In the genomic region with DNA sequence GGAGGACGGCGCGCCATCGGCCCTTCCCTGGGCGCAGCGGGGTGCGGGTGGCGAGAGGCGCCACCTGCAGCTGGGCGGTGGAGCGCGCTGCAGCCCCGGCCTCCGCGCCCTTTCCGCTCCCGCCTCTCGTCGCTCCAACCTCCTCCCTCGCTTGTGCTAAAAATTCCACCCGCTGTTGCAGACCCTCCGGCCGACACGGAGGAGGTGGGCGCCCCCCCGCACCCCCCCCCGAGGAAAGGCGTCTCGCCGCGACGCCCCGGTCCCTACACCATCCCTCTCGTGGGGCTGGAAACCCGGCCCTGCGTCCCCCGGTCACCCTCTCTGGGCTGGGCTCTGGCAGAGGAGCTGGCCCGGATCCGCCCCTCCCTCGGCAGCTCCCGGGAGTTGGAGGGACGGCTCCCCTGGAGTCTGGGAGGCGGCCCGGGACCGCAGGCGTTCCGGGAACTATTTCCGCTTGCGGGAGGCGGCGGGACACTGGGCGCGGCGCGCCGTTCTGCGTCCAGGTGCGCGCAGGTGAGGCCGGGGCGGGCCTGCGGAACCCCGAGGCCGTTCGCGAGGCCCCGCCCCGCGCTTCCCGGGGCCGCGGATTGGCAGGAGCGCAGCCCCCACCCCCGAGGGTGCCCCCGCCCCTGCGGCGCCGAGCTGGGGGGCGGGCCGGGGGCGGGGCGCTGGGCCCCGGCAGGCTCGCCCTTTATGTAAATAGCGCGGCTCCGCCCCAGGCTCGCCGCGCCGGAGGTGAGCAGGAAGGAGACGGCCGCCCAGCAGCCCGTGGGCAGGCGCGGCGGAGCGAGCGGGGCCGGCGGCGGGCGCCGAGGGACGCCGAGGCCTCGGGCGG, we compare ENCODE assay signal across 8 cellular contexts. TPM values are rescaled to one million over a fixed set of nuclear protein-coding genes. Genes with fewer than 3 reads are reported as not detected.
DNase-seq lines count a peak whose midpoint lies in the region; ATAC-seq, FAIRE-seq and TF ChIP-seq lines count a peak whose summit lies in the region.

A gene with protein sequence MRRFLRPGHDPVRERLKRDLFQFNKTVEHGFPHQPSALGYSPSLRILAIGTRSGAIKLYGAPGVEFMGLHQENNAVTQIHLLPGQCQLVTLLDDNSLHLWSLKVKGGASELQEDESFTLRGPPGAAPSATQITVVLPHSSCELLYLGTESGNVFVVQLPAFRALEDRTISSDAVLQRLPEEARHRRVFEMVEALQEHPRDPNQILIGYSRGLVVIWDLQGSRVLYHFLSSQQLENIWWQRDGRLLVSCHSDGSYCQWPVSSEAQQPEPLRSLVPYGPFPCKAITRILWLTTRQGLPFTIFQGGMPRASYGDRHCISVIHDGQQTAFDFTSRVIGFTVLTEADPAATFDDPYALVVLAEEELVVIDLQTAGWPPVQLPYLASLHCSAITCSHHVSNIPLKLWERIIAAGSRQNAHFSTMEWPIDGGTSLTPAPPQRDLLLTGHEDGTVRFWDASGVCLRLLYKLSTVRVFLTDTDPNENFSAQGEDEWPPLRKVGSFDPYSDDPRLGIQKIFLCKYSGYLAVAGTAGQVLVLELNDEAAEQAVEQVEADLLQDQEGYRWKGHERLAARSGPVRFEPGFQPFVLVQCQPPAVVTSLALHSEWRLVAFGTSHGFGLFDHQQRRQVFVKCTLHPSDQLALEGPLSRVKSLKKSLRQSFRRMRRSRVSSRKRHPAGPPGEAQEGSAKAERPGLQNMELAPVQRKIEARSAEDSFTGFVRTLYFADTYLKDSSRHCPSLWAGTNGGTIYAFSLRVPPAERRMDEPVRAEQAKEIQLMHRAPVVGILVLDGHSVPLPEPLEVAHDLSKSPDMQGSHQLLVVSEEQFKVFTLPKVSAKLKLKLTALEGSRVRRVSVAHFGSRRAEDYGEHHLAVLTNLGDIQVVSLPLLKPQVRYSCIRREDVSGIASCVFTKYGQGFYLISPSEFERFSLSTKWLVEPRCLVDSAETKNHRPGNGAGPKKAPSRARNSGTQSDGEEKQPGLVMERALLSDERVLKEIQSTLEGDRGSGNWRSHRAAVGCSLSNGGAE (plus strand): TSS at position 727 of the 835 bp plus-strand sequence. CDS start 17,730 bp downstream, outside the sequence.

- intact Hi-C loops in pancreas (cut with DNase I) (loop anchor here in 1 of 3 donors (5.0 kb wide), 1 partner anchor 62 kb away; a partner anchor contains a TSS), transverse colon (cut with DNase I; ENCODE audit: low total_unique reads) (no loop called here)

- H3K4me3 ChIP-seq in LNCaP clone FGC (ENCODE audit: low read depth, low read length) (peak within 1 kb of the TSS; percentile 71), gastroesophageal sphincter (peak within 1 kb of the TSS; percentile 54 to 76), pancreas (peak within 1 kb of the TSS; percentile 41 to 85 (median 66)), transverse colon (peak within 1 kb of the TSS; percentile 65 to 97 (median 76))

- WGBS in gastroesophageal sphincter (ENCODE audit: low coverage in 1 of 2), 2 donors: 20% methylated on average over 2 of the region's 108 CpGs; no CpG with 5 or more reads in 1 of the 2 donors
- 0 to 1% methylated on average over 69 to 108 of the region's 108 CpGs for WGBS in pancreas, 2 donors
- 0 to 2% methylated on average over 12 to 18 of the region's 108 CpGs for WGBS in transverse colon (ENCODE audit: low coverage in 1 of 2), 2 donors

- in situ Hi-C loops in transverse colon (cut with MboI; ENCODE audit: low pct_ligation_motif_present in 1 of 4, low pct_unique_long_range_greater_than_20kb in 1 of 4, low sequenced_read_pairs in 3 of 4): no loop called here

- H3K36me3 ChIP-seq in gastroesophageal sphincter: peaks cover 0 to 22% of the 10 kb centered on the region in 2 donors
- H3K36me3 ChIP-seq in pancreas: peaks cover 0 to 9% (median 0%) of the 10 kb centered on the region in 3 donors
- H3K36me3 ChIP-seq in transverse colon: peaks cover 0 to 5% (median 0%) of the 10 kb centered on the region in 4 donors

- H3K27ac ChIP-seq in gastroesophageal sphincter: peak within 1 kb of the TSS in 3 of 4 donors; percentile 70 to 82 (median 79)
- peak within 1 kb of the TSS; percentile 88 to 89 (median 88) for H3K27ac ChIP-seq in pancreas
- peak within 1 kb of the TSS; percentile 87 to 96 (median 92) for H3K27ac ChIP-seq in transverse colon

- ATAC-seq in GM21723 (IDR thresholded peaks at IDR 0.05; ENCODE audit: unreplicated experiment): peak; percentile 82
- peak; percentile 87 for ATAC-seq in gastroesophageal sphincter
- ATAC-seq in pancreas: peak; percentile 85 to 93 (median 89)

- no peak for TF ChIP-seq EP300 in gastroesophageal sphincter (IDR thresholded peaks at IDR 0.05)
- TF ChIP-seq EP300 in transverse colon (IDR thresholded peaks at IDR 0.05; ENCODE audit: low read depth): no peak

- peak; percentile 77 for TF ChIP-seq CTCF in LNCaP clone FGC (IDR thresholded peaks at IDR 0.05; ENCODE audit: control insufficient read depth, extremely low read depth, insufficient read depth)
- peak in 3 of 4 experiments; percentile 38 to 74 (median 41) for TF ChIP-seq CTCF in gastroesophageal sphincter (IDR thresholded peaks at IDR 0.05)
- peak; percentile 11 to 24 (median 16) for TF ChIP-seq CTCF in pancreas (IDR thresholded peaks at IDR 0.05)
- peak; percentile 26 to 68 (median 47) for TF ChIP-seq CTCF in transverse colon (IDR thresholded peaks at IDR 0.05)

- no peak for FAIRE-seq in pancreas (lab: Jason Lieb, UNC)

- no peaks in the 10 kb centered on the region for H3K27me3 ChIP-seq in gastroesophageal sphincter
- H3K27me3 ChIP-seq in pancreas: no peaks in the 10 kb centered on the region
- H3K27me3 ChIP-seq in transverse colon: no peaks in the 10 kb centered on the region

- H3K4me1 ChIP-seq in gastroesophageal sphincter (peaks cover 0 to 26% (median 7%) of the 10 kb centered on the region in 3 donors), pancreas (peaks cover 7 to 11% (median 8%) of the 10 kb centered on the region in 3 donors), transverse colon (peaks cover 0 to 38% (median 20%) of the 10 kb centered on the region in 4 donors)

- H3K9me3 ChIP-seq in gastroesophageal sphincter: no peaks in the 10 kb centered on the region
- no peaks in the 10 kb centered on the region for H3K9me3 ChIP-seq in pancreas
- no peaks in the 10 kb centered on the region for H3K9me3 ChIP-seq in transverse colon

- TF ChIP-seq POLR2A in Raji (IDR thresholded peaks at IDR 0.05; ENCODE audit: insufficient read depth, low read depth, low read length) (peak; percentile 49), gastroesophageal sphincter (IDR thresholded peaks at IDR 0.05) (no peak), transverse colon (IDR thresholded peaks at IDR 0.05) (peak; percentile 81)

- peak; percentile 87 for DNase-seq in DMS153 (lab: John Stamatoyannopoulos, UW)
- DNase-seq in LNCaP clone FGC (ENCODE audit: low read depth): peak; percentile 67
- DNase-seq in activated effector memory CD4-positive, alpha-beta T cell treated with anti-CD3 and anti-CD28 coated beads, Interleukin-2, amount 50 U/mL, for 16 hours: peak; percentile 95
- peak; percentile 86 to 96 (median 94) for DNase-seq in pancreas
- DNase-seq in transverse colon: peak; percentile 94

RNA-seq across cellular contexts. Expression of the gene that starts here (rescaled TPM):
- total RNA-seq in gastroesophageal sphincter: 1 to 10 TPM; 2.3 to 7.9 (median 5.8) TPM
- 100 to 1,000 TPM in 3 of 6 donors, 10 to 100 TPM in 3; 87.8 to 130 (median 101) TPM for total RNA-seq in pancreas
- polyA plus RNA-seq in pancreas: 100 to 1,000 TPM; 286 to 296 TPM
- 1,000 to 10,000 TPM in 1 of 4 donors, 100 to 1,000 TPM in 3; 326 to 1,573 (median 641) TPM for total RNA-seq in transverse colon

Comparison
In these comparisons a context has a peak if more than half of its experiments do, and no peak if none do; other contexts are left out.
1. Peak in every context shown above with its lines: DNase-seq, ATAC-seq, H3K4me3 ChIP-seq and H3K27ac ChIP-seq.
2. RNA of the gene that starts here (total RNA-seq): 326 to 1,573 TPM in transverse colon and 87.8 to 130 TPM in pancreas; 2.3 to 7.9 TPM in gastroesophageal sphincter; every median in the first group is over 4 times any median in the second.
3. CTCF ChIP-seq: peak in every context shown above with its lines; median percentile 77 in LNCaP clone FGC; 47 in transverse colon; 41 in gastroesophageal sphincter; 16 in pancreas.
4. POLR2A ChIP-seq: peak in Raji (single experiment) and transverse colon (single experiment); none in gastroesophageal sphincter (0 of 2).